In the genomic region with DNA sequence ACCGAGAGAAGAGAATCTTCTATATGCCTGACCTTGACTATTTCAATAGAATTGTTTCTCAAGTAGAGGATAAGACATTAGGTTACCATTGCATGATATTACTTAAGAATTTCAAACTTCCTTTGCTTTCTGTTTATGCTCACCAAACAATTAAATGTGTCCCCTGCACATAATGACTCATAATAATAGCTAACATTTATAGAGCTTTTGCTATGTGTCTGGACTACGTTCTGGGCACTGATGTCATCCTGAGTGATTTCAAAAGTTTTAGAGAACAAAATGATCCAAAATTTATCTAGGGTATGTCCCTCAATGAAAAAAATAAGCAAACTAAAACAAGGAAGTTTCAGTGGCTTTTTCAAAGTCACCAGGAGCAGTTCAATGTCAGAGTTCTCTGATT, we compare ENCODE assay signal across 23 cellular contexts. TPM values are rescaled to one million over a fixed set of nuclear protein-coding genes. Genes with fewer than 3 reads are reported as not detected.
DNase-seq lines count a peak whose midpoint lies in the region; ATAC-seq, FAIRE-seq and TF ChIP-seq lines count a peak whose summit lies in the region.
"Had no signal": no experiment of that assay in that cellular context is flagged by ENCODE, and none has a peak within 500 bp of the region (broad histone marks: within the 10 kb centered on the region; RNA-seq: fewer than 3 reads in every experiment).

No MANE protein-coding gene starts in this region.

- H3K4me3 ChIP-seq in GM06990 (replicated peaks; ENCODE audit: low read depth, low read length) (no peak overlapping the region), skeletal muscle cell (ENCODE audit: low read depth, low read length) (no peak overlapping the region), colonic mucosa (no peak overlapping the region)
- H3K4me3 ChIP-seq: cardiac muscle cell, dorsolateral prefrontal cortex, K562, thyroid gland had no signal

- ATAC-seq in HG03565 (IDR thresholded peaks at IDR 0.05; ENCODE audit: unreplicated experiment): peak; percentile 57
- ATAC-seq: activated CD4-positive, alpha-beta T cell treated with anti-CD3 and anti-CD28 coated beads for 36 hours; K562 had no signal

- TF ChIP-seq CTCF in GM06990 (IDR thresholded peaks at IDR 0.05; ENCODE audit: insufficient read depth, low read length, poor library complexity, severe bottlenecking): no peak
- TF ChIP-seq CTCF in colonic mucosa (IDR thresholded peaks at IDR 0.05): no peak
- TF ChIP-seq CTCF in chondrocyte (IDR thresholded peaks at IDR 0.05): no peak

- no peaks in the 10 kb centered on the region for H3K27me3 ChIP-seq in GM06990 (replicated peaks; ENCODE audit: control insufficient read depth, insufficient read depth, low read length)
- H3K27me3 ChIP-seq in colonic mucosa: no peaks in the 10 kb centered on the region
- H3K27me3 ChIP-seq: cardiac muscle cell, dorsolateral prefrontal cortex, thyroid gland had no signal

- no peak for FAIRE-seq in H54 (lab: Jason Lieb, UNC)
- FAIRE-seq: K562, TTC549 had no signal

- H3K9me3 Mint-ChIP-seq in chondrocyte (ENCODE audit: low read depth): peaks cover under 1% of the 10 kb centered on the region
- H3K9me3 Mint-ChIP-seq: activated naive CD8-positive, alpha-beta T cell treated with anti-CD3 and anti-CD28 coated beads, Interleukin-2, amount 10 ng/mL, durations not matched to agents 7 days and 5 days; activated T-helper 1 cell treated with anti-CD3 and anti-CD28 coated beads, Interleukin-12 subunit alpha, Interleukin-12 subunit beta, Interleukin-2, Interleukin-4 antibody, amounts not matched to agents 30 ng/mL and 10 ng/mL and 1 ng/mL, durations not matched to agents 14 hours and 24 hours and 36 hours had no signal

- no peaks in the 10 kb centered on the region for H3K9me3 ChIP-seq in colonic mucosa
- H3K9me3 ChIP-seq: thyroid gland had no signal

- no peaks in the 10 kb centered on the region for H3K4me1 Mint-ChIP-seq in chondrocyte (ENCODE audit: low read depth)
- H3K4me1 Mint-ChIP-seq: activated CD4-positive, alpha-beta T cell treated with anti-CD3 and anti-CD28 coated beads for 36 hours; activated naive CD8-positive, alpha-beta T cell treated with anti-CD3 and anti-CD28 coated beads, Interleukin-2, amount 10 ng/mL, durations not matched to agents 7 days and 5 days; B cell had no signal

- H3K27ac Mint-ChIP-seq in chondrocyte (ENCODE audit: unreplicated experiment): no peak overlapping the region
- H3K27ac Mint-ChIP-seq: activated CD4-positive, alpha-beta T cell treated with anti-CD3 and anti-CD28 coated beads for 36 hours; activated naive CD8-positive, alpha-beta T cell treated with anti-CD3 and anti-CD28 coated beads, Interleukin-2, amount 10 ng/mL, durations not matched to agents 7 days and 5 days; activated T-helper 1 cell treated with anti-CD3 and anti-CD28 coated beads, Interleukin-12 subunit alpha, Interleukin-12 subunit beta, Interleukin-2, Interleukin-4 antibody, amounts not matched to agents 30 ng/mL and 10 ng/mL and 1 ng/mL, durations not matched to agents 14 hours and 24 hours and 36 hours; B cell had no signal

- H3K36me3 ChIP-seq in GM06990 (ENCODE audit: control insufficient read depth, insufficient read depth, low read length) (no peaks in the 10 kb centered on the region), colonic mucosa (no peaks in the 10 kb centered on the region)
- H3K36me3 ChIP-seq: cardiac muscle cell, thyroid gland had no signal

- no peak overlapping the region for H3K4me3 Mint-ChIP-seq in chondrocyte (ENCODE audit: unreplicated experiment)
- H3K4me3 Mint-ChIP-seq: activated CD4-positive, alpha-beta T cell treated with anti-CD3 and anti-CD28 coated beads for 36 hours; activated naive CD8-positive, alpha-beta T cell treated with anti-CD3 and anti-CD28 coated beads, Interleukin-2, amount 10 ng/mL, durations not matched to agents 7 days and 5 days; activated T-helper 1 cell treated with anti-CD3 and anti-CD28 coated beads, Interleukin-12 subunit alpha, Interleukin-12 subunit beta, Interleukin-2, Interleukin-4 antibody, amounts not matched to agents 30 ng/mL and 10 ng/mL and 1 ng/mL, durations not matched to agents 14 hours and 24 hours and 36 hours; B cell had no signal

- no peak for TF ChIP-seq POLR2A in H54 (IDR thresholded peaks at IDR 0.05; ENCODE audit: low read depth, low read length)

- DNase-seq in GM06990 (ENCODE audit: extremely low read depth, insufficient read length): peak; percentile 0
- peak; percentile 79 for DNase-seq in fibroblast of gingiva (ENCODE audit: low read depth)
- DNase-seq in skeletal muscle cell (ENCODE audit: low read depth): peak; percentile 60
- DNase-seq in colonic mucosa: no peak
- DNase-seq in chondrocyte (ENCODE audit: low spot score): no peak
- no peak for DNase-seq in H54 (ENCODE audit: insufficient read length, low spot score)
- DNase-seq: activated CD4-positive, alpha-beta T cell treated with anti-CD3 and anti-CD28 coated beads for 36 hours; activated naive CD8-positive, alpha-beta T cell treated with anti-CD3 and anti-CD28 coated beads, Interleukin-2, amount 10 ng/mL, durations not matched to agents 7 days and 5 days; dorsolateral prefrontal cortex; head of caudate nucleus; NCI-H2081; retina; stimulated activated naive CD4-positive, alpha-beta T cell; thyroid gland had no signal

- no peaks in the 10 kb centered on the region for H3K4me1 ChIP-seq in colonic mucosa
- H3K4me1 ChIP-seq: thyroid gland had no signal

- intact Hi-C loops in colonic mucosa (cut with DNase I): no loop called here

- no peaks in the 10 kb centered on the region for H3K27me3 Mint-ChIP-seq in chondrocyte (ENCODE audit: low read depth)
- H3K27me3 Mint-ChIP-seq: activated CD4-positive, alpha-beta T cell treated with anti-CD3 and anti-CD28 coated beads for 36 hours; activated naive CD8-positive, alpha-beta T cell treated with anti-CD3 and anti-CD28 coated beads, Interleukin-2, amount 10 ng/mL, durations not matched to agents 7 days and 5 days; B cell had no signal

- no peak overlapping the region for H3K27ac ChIP-seq in colonic mucosa
- H3K27ac ChIP-seq: cardiac muscle cell, dorsolateral prefrontal cortex, thyroid gland had no signal

- no peaks in the 10 kb centered on the region for H3K36me3 Mint-ChIP-seq in chondrocyte (ENCODE audit: low read depth)
- H3K36me3 Mint-ChIP-seq: activated naive CD8-positive, alpha-beta T cell treated with anti-CD3 and anti-CD28 coated beads, Interleukin-2, amount 10 ng/mL, durations not matched to agents 7 days and 5 days had no signal

- no peak overlapping the region for H3K9ac ChIP-seq in colonic mucosa (ENCODE audit: low read depth in 2 of 2, low read length in 2 of 2)

RNA-seq across cellular contexts. Expression of gene SLC15A5, which starts 38.8 kb away (rescaled TPM):
- total RNA-seq in colonic mucosa: not detected
- total RNA-seq in chondrocyte: not detected in 3 replicates
- total RNA-seq: activated CD4-positive, alpha-beta T cell treated with anti-CD3 and anti-CD28 coated beads for 36 hours; activated naive CD8-positive, alpha-beta T cell treated with anti-CD3 and anti-CD28 coated beads, Interleukin-2, amount 10 ng/mL, durations not matched to agents 7 days and 5 days; activated T-helper 1 cell treated with anti-CD3 and anti-CD28 coated beads, Interleukin-12 subunit alpha, Interleukin-12 subunit beta, Interleukin-2, Interleukin-4 antibody, amounts not matched to agents 30 ng/mL and 10 ng/mL and 1 ng/mL, durations not matched to agents 14 hours and 24 hours and 36 hours; B cell; cardiac muscle cell; epithelial cell of proximal tubule; G401; K562; lower leg skin; thyroid gland had no signal

Comparison
In these comparisons a context has a peak if more than half of its experiments do, and no peak if none do; other contexts are left out.
1. DNase-seq: peak in GM06990 (single experiment), fibroblast of gingiva (single experiment) and skeletal muscle cell (single experiment); none in colonic mucosa (single experiment), chondrocyte (single experiment) and H54 (single experiment).